Comparison of ENCODE assay signal across 6 cellular contexts in genomic region chr19:1214299-1214861, GRCh38. TPM values are rescaled to one million over a fixed set of nuclear protein-coding genes. Genes with fewer than 3 reads are reported as not detected.
DNase-seq lines count a peak whose midpoint lies in the region; ATAC-seq and TF ChIP-seq lines count a peak whose summit lies in the region.

No MANE protein-coding gene starts in this region.

- TF ChIP-seq POLR2A in lower leg skin (IDR thresholded peaks at IDR 0.05): no peak

- peak overlapping the region; percentile 59 for H3K4me3 Mint-ChIP-seq in central memory CD8-positive, alpha-beta T cell

- H3K27ac ChIP-seq in HUES48 (ENCODE audit: low read depth, low read length): peak overlapping the region; percentile 33
- peak overlapping the region; percentile 76 for H3K27ac ChIP-seq in neutrophil

- peaks cover 9% of the 10 kb centered on the region for H3K36me3 Mint-ChIP-seq in central memory CD8-positive, alpha-beta T cell (ENCODE audit: insufficient read depth)

- ATAC-seq in central memory CD8-positive, alpha-beta T cell (replicated peaks; ENCODE audit: extremely low read depth, poor library complexity, severe bottlenecking): no peak

- peaks cover 17% of the 10 kb centered on the region for H3K4me1 Mint-ChIP-seq in central memory CD8-positive, alpha-beta T cell

- no peak for DNase-seq in central memory CD8-positive, alpha-beta T cell (ENCODE audit: low spot score in 2 of 2)
- no peak for DNase-seq in NCI-H1105 (lab: John Stamatoyannopoulos, UW)
- DNase-seq in lower leg skin (ENCODE audit: low spot score in 2 of 2): no peak
- DNase-seq in NCI-H748 (lab: John Stamatoyannopoulos, UW; ENCODE audit: unreplicated experiment): no peak

- no peak for TF ChIP-seq CTCF in neutrophil (IDR thresholded peaks at IDR 0.05)
- TF ChIP-seq CTCF in lower leg skin (IDR thresholded peaks at IDR 0.05): no peak

- no peaks in the 10 kb centered on the region for H3K9me3 ChIP-seq in HUES48 (ENCODE audit: control insufficient read depth, insufficient read depth, low read length)
- no peaks in the 10 kb centered on the region for H3K9me3 ChIP-seq in neutrophil

- no peaks in the 10 kb centered on the region; the same call in 1 of the 2 replicates for H3K4me1 ChIP-seq in HUES48 (ENCODE audit: control insufficient read depth, insufficient read depth, low read length)
- H3K4me1 ChIP-seq in neutrophil (ENCODE audit: control insufficient read depth in 1 of 2, insufficient read depth in 1 of 2, low read depth in 1 of 2, low read length in 1 of 2): peaks cover 32 to 36% of the 10 kb centered on the region in 2 experiments

- H3K9me3 Mint-ChIP-seq in central memory CD8-positive, alpha-beta T cell: no peaks in the 10 kb centered on the region

- H3K36me3 ChIP-seq in HUES48 (ENCODE audit: control insufficient read depth, insufficient read depth, low read length) (peaks cover 16% of the 10 kb centered on the region), neutrophil (peaks cover 3% of the 10 kb centered on the region)

- H3K27me3 ChIP-seq in HUES48 (ENCODE audit: control insufficient read depth, insufficient read depth, low read length): no peaks in the 10 kb centered on the region
- H3K27me3 ChIP-seq in neutrophil: no peaks in the 10 kb centered on the region

- WGBS in lower leg skin, 2 donors: 40 to 49% methylated on average over 18 to 21 of the region's 21 CpGs

- intact Hi-C loops in lower leg skin (cut with DNase I; ENCODE audit: low total_unique reads): no loop called here

- H3K27me3 Mint-ChIP-seq in central memory CD8-positive, alpha-beta T cell: no peaks in the 10 kb centered on the region

- no peak overlapping the region for H3K9ac ChIP-seq in HUES48 (ENCODE audit: low read depth, low read length)

- H3K27ac Mint-ChIP-seq in central memory CD8-positive, alpha-beta T cell (ENCODE audit: low read depth): peak overlapping the region; percentile 73

- no peak overlapping the region for H3K4me3 ChIP-seq in HUES48 (ENCODE audit: low read depth, low read length)
- H3K4me3 ChIP-seq in neutrophil (ENCODE audit: low read depth in 1 of 2, low read length in 1 of 2): no peak overlapping the region
- H3K4me3 ChIP-seq in lower leg skin (ENCODE audit: low read depth, poor library complexity, severe bottlenecking): no peak overlapping the region

RNA-seq across cellular contexts. Expression of gene STK11, which starts 8.8 kb away (rescaled TPM):
- total RNA-seq in lower leg skin: 100 to 1,000 TPM in 1 of 4 donors, 10 to 100 TPM in 3; 74.0 to 106 (median 78.4) TPM

RNA-seq across cellular contexts. Expression of gene CBARP, which starts 23.4 kb away (rescaled TPM):
- total RNA-seq in lower leg skin: 10 to 100 TPM in 3 of 4 donors, 1 to 10 TPM in 1; 8.1 to 16.7 (median 13.6) TPM

RNA-seq across cellular contexts. Expression of gene ATP5F1D, which starts 27.2 kb away (rescaled TPM):
- total RNA-seq in lower leg skin: 100 to 1,000 TPM; 121 to 198 (median 146) TPM

RNA-seq across cellular contexts. Expression of gene MIDN, which starts 34.0 kb away (rescaled TPM):
- total RNA-seq in lower leg skin: 100 to 1,000 TPM in 1 of 4 donors, 10 to 100 TPM in 3; 59.7 to 119 (median 78.7) TPM

RNA-seq across cellular contexts. Expression of gene SBNO2, which starts 40.3 kb away (rescaled TPM):
- total RNA-seq in lower leg skin: 10 to 100 TPM; 54.8 to 68.6 (median 60.3) TPM
